Comparison of ENCODE assay signal across 15 cellular contexts in the genomic region with DNA sequence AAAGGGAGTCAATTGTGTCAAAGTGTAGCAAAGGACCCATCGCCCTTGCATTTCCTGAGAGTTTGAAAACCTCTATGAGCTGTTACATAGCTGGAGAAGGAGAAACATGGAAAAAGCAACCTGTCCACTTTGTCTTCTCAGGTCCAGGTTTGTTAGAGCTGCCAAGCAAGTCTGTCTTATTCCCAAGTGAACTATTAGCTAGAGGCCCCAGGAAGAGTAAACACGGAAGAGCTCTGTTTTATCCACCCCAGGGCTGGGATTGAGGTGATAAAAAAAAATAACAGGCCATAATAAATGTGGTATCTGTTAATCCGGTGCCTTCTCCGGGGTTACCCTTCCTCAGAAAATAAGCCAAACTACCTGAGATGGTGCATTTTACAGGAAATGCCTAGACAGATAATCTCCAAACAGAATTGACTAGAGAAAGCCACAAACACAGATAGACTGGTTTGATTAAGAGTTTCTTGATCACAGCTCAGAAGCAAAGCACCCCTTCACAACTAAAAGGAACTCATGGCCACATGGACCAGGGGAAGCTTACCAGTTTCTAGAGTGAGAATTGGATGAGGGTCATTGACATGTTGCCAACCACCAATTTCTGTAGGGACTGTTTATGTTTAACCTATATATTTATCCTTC. TPM values are rescaled to one million over a fixed set of nuclear protein-coding genes. Genes with fewer than 3 reads are reported as not detected.
DNase-seq lines count a peak whose midpoint lies in the region; ATAC-seq and TF ChIP-seq lines count a peak whose summit lies in the region.
"Had no signal": no experiment of that assay in that cellular context is flagged by ENCODE, and none has a peak within 500 bp of the region (broad histone marks: within the 10 kb centered on the region; RNA-seq: fewer than 3 reads in every experiment).

No MANE protein-coding gene starts in this region.

- CTCF ChIA-PET in CD4-positive, alpha-beta T cell (lab: Charles Lee), result no interaction called here
- CTCF ChIA-PET in Calu3 (lab: Charles Lee), result no interaction called here

- H3K27ac ChIP-seq in CD4-positive, alpha-beta T cell (ENCODE audit: low read depth, low read length), result no peak overlapping the region
- H3K27ac ChIP-seq: neutrophil had no signal

- H3K4me1 ChIP-seq in mucosa of descending colon (ENCODE audit: low read depth), result peaks cover 14% of the 10 kb centered on the region

- TF ChIP-seq CTCF in CD4-positive, alpha-beta T cell (IDR thresholded peaks at IDR 0.05), result no peak
- TF ChIP-seq CTCF in Calu3 (IDR thresholded peaks at IDR 0.05; ENCODE audit: unreplicated experiment), result no peak
- no peak for TF ChIP-seq CTCF in mucosa of descending colon (IDR thresholded peaks at IDR 0.05)
- TF ChIP-seq CTCF in mesothelial cell of epicardium (IDR thresholded peaks at IDR 0.05; ENCODE audit: unreplicated experiment), result no peak

- no TSS peak for BruUV-seq in Calu3 (replicated peaks; lab: Mats Ljungman, UMichigan)

- H3K4me1 Mint-ChIP-seq in CD4-positive, alpha-beta T cell (ENCODE audit: low read depth), result peaks cover 16% of the 10 kb centered on the region
- peaks cover 33% of the 10 kb centered on the region for H3K4me1 Mint-ChIP-seq in Calu3 (ENCODE audit: low read depth, unreplicated experiment)
- H3K4me1 Mint-ChIP-seq in T-helper 1 cell treated with Interleukin-12 subunit alpha and Interleukin-12 subunit beta and Interleukin-4 antibody, amounts not matched to agents 30 μg/mL and 1 μg/mL, for 36 hours (ENCODE audit: low read depth), result peaks cover 22% of the 10 kb centered on the region
- peaks cover 15% of the 10 kb centered on the region for H3K4me1 Mint-ChIP-seq in mesothelial cell of epicardium
- H3K4me1 Mint-ChIP-seq: stimulated activated naive B cell treated with anti-CD40 and anti-IgM and Interleukin-4, amounts not matched to agents 10 μg/mL and 1 μg/mL and 100 μg/mL, for 72 hours had no signal

- no peaks in the 10 kb centered on the region for H3K27me3 Mint-ChIP-seq in CD4-positive, alpha-beta T cell
- no peaks in the 10 kb centered on the region for H3K27me3 Mint-ChIP-seq in Calu3 (ENCODE audit: unreplicated experiment)
- H3K27me3 Mint-ChIP-seq in T-helper 1 cell treated with Interleukin-12 subunit alpha and Interleukin-12 subunit beta and Interleukin-4 antibody, amounts not matched to agents 30 μg/mL and 1 μg/mL, for 36 hours (ENCODE audit: low read depth), result no peaks in the 10 kb centered on the region
- no peaks in the 10 kb centered on the region for H3K27me3 Mint-ChIP-seq in mesothelial cell of epicardium (ENCODE audit: low read depth)

- H3K36me3 ChIP-seq in mucosa of descending colon (ENCODE audit: low read depth), result no peaks in the 10 kb centered on the region
- H3K36me3 ChIP-seq: neutrophil had no signal

- H3K36me3 Mint-ChIP-seq in CD4-positive, alpha-beta T cell (ENCODE audit: low read depth), result no peaks in the 10 kb centered on the region
- H3K36me3 Mint-ChIP-seq in Calu3 (ENCODE audit: insufficient read depth, unreplicated experiment) (no peaks in the 10 kb centered on the region), mesothelial cell of epicardium (no peaks in the 10 kb centered on the region)
- no peaks in the 10 kb centered on the region for H3K36me3 Mint-ChIP-seq in T-helper 1 cell treated with Interleukin-12 subunit alpha and Interleukin-12 subunit beta and Interleukin-4 antibody, amounts not matched to agents 30 μg/mL and 1 μg/mL, for 36 hours (ENCODE audit: low read depth)
- H3K36me3 Mint-ChIP-seq: stimulated activated naive B cell treated with anti-CD40 and anti-IgM and Interleukin-4, amounts not matched to agents 10 μg/mL and 1 μg/mL and 100 μg/mL, for 72 hours; WTC11 had no signal

- no peaks in the 10 kb centered on the region for H3K27me3 ChIP-seq in CD4-positive, alpha-beta T cell (ENCODE audit: control insufficient read depth, insufficient read depth, low read length)
- H3K27me3 ChIP-seq: neutrophil had no signal

- peak overlapping the region; percentile 25 for H3K27ac Mint-ChIP-seq in CD4-positive, alpha-beta T cell
- H3K27ac Mint-ChIP-seq in Calu3 (ENCODE audit: unreplicated experiment) (no peak overlapping the region), mesothelial cell of epicardium (no peak overlapping the region)
- H3K27ac Mint-ChIP-seq in T-helper 1 cell treated with Interleukin-12 subunit alpha and Interleukin-12 subunit beta and Interleukin-4 antibody, amounts not matched to agents 30 μg/mL and 1 μg/mL, for 36 hours, result peak overlapping the region; percentile 16
- H3K27ac Mint-ChIP-seq: stimulated activated naive B cell treated with anti-CD40 and anti-IgM and Interleukin-4, amounts not matched to agents 10 μg/mL and 1 μg/mL and 100 μg/mL, for 72 hours; WTC11 had no signal

- ATAC-seq in CD4-positive, alpha-beta T cell (ENCODE audit: poor library complexity), result no peak
- ATAC-seq in mucosa of descending colon, result peak; percentile 60
- ATAC-seq: stimulated activated naive B cell treated with anti-CD40 and anti-IgM and Interleukin-4, amounts not matched to agents 10 μg/mL and 1 μg/mL and 100 μg/mL, for 72 hours; WTC11 had no signal

- no peak for DNase-seq in CD4-positive, alpha-beta T cell
- DNase-seq in Calu3 (peak; percentile 9), mucosa of descending colon (no peak), NCI-H748 (lab: John Stamatoyannopoulos, UW; ENCODE audit: unreplicated experiment) (no peak), mesothelial cell of epicardium (ENCODE audit: low spot score in 2 of 2, unreplicated experiment in 2 of 2) (no peak), NCI-H748 treated with DMSO at 0.1 percent for 48 hours (lab: John Stamatoyannopoulos, UW) (no peak)
- no peak for DNase-seq in effector CD4-positive, alpha-beta T cell
- DNase-seq: effector CD8-positive, alpha-beta T cell; hypothalamus; NCI-H1105 treated with DMSO at 0.1 percent for 48 hours; NCI-H2107; stimulated activated naive B cell treated with anti-CD40 and anti-IgM and Interleukin-4, amounts not matched to agents 10 μg/mL and 1 μg/mL and 100 μg/mL, for 72 hours had no signal

- H3K9me3 Mint-ChIP-seq in CD4-positive, alpha-beta T cell, result no peaks in the 10 kb centered on the region
- H3K9me3 Mint-ChIP-seq in Calu3 (ENCODE audit: low read depth, unreplicated experiment) (no peaks in the 10 kb centered on the region), mesothelial cell of epicardium (no peaks in the 10 kb centered on the region)
- peaks cover 6% of the 10 kb centered on the region for H3K9me3 Mint-ChIP-seq in T-helper 1 cell treated with Interleukin-12 subunit alpha and Interleukin-12 subunit beta and Interleukin-4 antibody, amounts not matched to agents 30 μg/mL and 1 μg/mL, for 36 hours
- H3K9me3 Mint-ChIP-seq: stimulated activated naive B cell treated with anti-CD40 and anti-IgM and Interleukin-4, amounts not matched to agents 10 μg/mL and 1 μg/mL and 100 μg/mL, for 72 hours had no signal

- no peak overlapping the region for H3K4me3 Mint-ChIP-seq in CD4-positive, alpha-beta T cell
- no peak overlapping the region for H3K4me3 Mint-ChIP-seq in Calu3 (ENCODE audit: low read depth, unreplicated experiment)
- no peak overlapping the region for H3K4me3 Mint-ChIP-seq in T-helper 1 cell treated with Interleukin-12 subunit alpha and Interleukin-12 subunit beta and Interleukin-4 antibody, amounts not matched to agents 30 μg/mL and 1 μg/mL, for 36 hours
- no peak overlapping the region for H3K4me3 Mint-ChIP-seq in mesothelial cell of epicardium
- H3K4me3 Mint-ChIP-seq: stimulated activated naive B cell treated with anti-CD40 and anti-IgM and Interleukin-4, amounts not matched to agents 10 μg/mL and 1 μg/mL and 100 μg/mL, for 72 hours; WTC11 had no signal

- no peaks in the 10 kb centered on the region for H3K9me3 ChIP-seq in CD4-positive, alpha-beta T cell (ENCODE audit: control insufficient read depth, low read length)
- no peaks in the 10 kb centered on the region for H3K9me3 ChIP-seq in mucosa of descending colon
- H3K9me3 ChIP-seq: neutrophil had no signal

- H3K4me3 ChIP-seq in mucosa of descending colon, result no peak overlapping the region

- POLR2A ChIA-PET in CD4-positive, alpha-beta T cell (lab: Charles Lee), result interaction anchor here (1.9 kb wide), 1 partner anchor 35 kb away, joined by 4 read pairs; a partner anchor contains a TSS

- intact Hi-C loops in CD4-positive, alpha-beta T cell (cut with DNase I, micrococcal nuclease), result no loop called here
- intact Hi-C loops in Calu3 (cut with micrococcal nuclease; ENCODE audit: unreplicated experiment), result no loop called here
- intact Hi-C loops in mucosa of descending colon (cut with DNase I, micrococcal nuclease), result no loop called here

RNA-seq across cellular contexts. Expression of a gene that starts 35.9 kb away (rescaled TPM):
- 10 to 100 TPM; 48.6 to 50.3 TPM for total RNA-seq in CD4-positive, alpha-beta T cell
- total RNA-seq in Calu3 (2022), result 15.4 and 18.2 TPM in 2 replicates
- 10 to 100 TPM; 50.5 to 75.2 (median 68.8) TPM for total RNA-seq in mucosa of descending colon
- total RNA-seq in mesothelial cell of epicardium, result 11.3 to 11.7 TPM (median 11.4 TPM) in 3 replicates

Comparison
In these comparisons a context has a peak if more than half of its experiments do, and no peak if none do; other contexts are left out.
1. H3K27ac Mint-ChIP-seq: peak in CD4-positive, alpha-beta T cell (single experiment) and T-helper 1 cell treated with Interleukin-12 subunit alpha and Interleukin-12 subunit beta and Interleukin-4 antibody, amounts not matched to agents 30 μg/mL and 1 μg/mL, for 36 hours (single experiment); none in Calu3 (single experiment) and mesothelial cell of epicardium (single experiment).